ENCODE assay signal across 26 cellular contexts in the genomic region with DNA sequence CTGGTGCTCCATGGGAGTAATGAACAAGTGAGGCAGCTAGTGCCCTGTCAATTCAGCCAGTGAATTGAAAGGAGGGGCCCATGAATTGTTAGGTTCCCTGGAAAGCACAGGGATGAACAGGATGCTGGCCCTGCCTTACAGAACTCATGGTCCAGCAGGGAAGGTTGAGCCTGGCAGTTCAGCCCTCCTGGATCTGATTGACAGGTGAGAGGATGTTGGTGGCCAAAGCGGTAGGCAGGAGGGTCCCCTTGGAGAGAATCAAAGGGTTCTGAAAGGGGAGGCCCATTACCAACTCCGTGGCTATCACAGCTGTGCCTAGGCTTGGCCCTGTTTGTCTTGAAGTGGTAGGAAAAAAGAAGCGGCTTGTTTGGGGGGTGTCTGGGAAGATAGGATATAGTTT.
"Had no signal": no experiment of that assay in that cellular context is flagged by ENCODE, and none has a peak within 500 bp of the region (broad histone marks: within the 10 kb centered on the region; RNA-seq: fewer than 3 reads in every experiment).

No MANE protein-coding gene starts in this region.

- H3K4me2 ChIP-seq: hepatocyte had no signal

- H3K79me2 ChIP-seq: hepatocyte had no signal

- FAIRE-seq: endometrium, frontal cortex, kidney had no signal

- H3K4me3 Mint-ChIP-seq: dendritic cell treated with granulocyte-macrophage colony-stimulating factor and Interleukin-4, amounts not matched to agents 40 ng/mL and 50 ng/mL, for 4 days; effector memory CD8-positive, alpha-beta T cell; endodermal cell; immature natural killer cell; mesothelial cell of epicardium had no signal

- H3K4me3 ChIP-seq: colonic mucosa, gastroesophageal sphincter, hepatocyte, lower lobe of right lung, mucosa of descending colon had no signal

- H3K36me3 ChIP-seq: colonic mucosa, gastroesophageal sphincter, lower lobe of right lung had no signal

- H3K27ac ChIP-seq: colonic mucosa, epithelial cell of prostate, foreskin keratinocyte, gastroesophageal sphincter, hepatocyte, lower lobe of right lung had no signal

- DNase-seq: colonic mucosa; cortex of kidney; effector CD8-positive, alpha-beta T cell; effector memory CD8-positive, alpha-beta T cell; erythroblast; foreskin keratinocyte; hypothalamus; immature natural killer cell; kidney; kidney glomerular epithelial cell; left colon; left ventricle myocardium superior; lower lobe of right lung; mesenchymal stem cell; mucosa of descending colon; naive B cell had no signal

- H3K4me1 Mint-ChIP-seq: immature natural killer cell, naive B cell had no signal

- H3K9me3 ChIP-seq: colonic mucosa, gastroesophageal sphincter, lower lobe of right lung, mucosa of descending colon had no signal

- H3K9me3 Mint-ChIP-seq: dendritic cell treated with granulocyte-macrophage colony-stimulating factor and Interleukin-4, amounts not matched to agents 40 ng/mL and 50 ng/mL, for 4 days; effector memory CD8-positive, alpha-beta T cell; endodermal cell; immature natural killer cell; mesothelial cell of epicardium; naive B cell had no signal

- H3K36me3 Mint-ChIP-seq: immature natural killer cell, mesothelial cell of epicardium, naive B cell had no signal

- H3K4me1 ChIP-seq: colonic mucosa, foreskin keratinocyte, lower lobe of right lung had no signal

- H2AFZ ChIP-seq: hepatocyte had no signal

- H3K27ac Mint-ChIP-seq: dendritic cell treated with granulocyte-macrophage colony-stimulating factor and Interleukin-4, amounts not matched to agents 40 ng/mL and 50 ng/mL, for 4 days; effector memory CD8-positive, alpha-beta T cell; endodermal cell; immature natural killer cell; mesothelial cell of epicardium; naive B cell had no signal

- ATAC-seq: effector memory CD8-positive, alpha-beta T cell; esophagus mucosa; foreskin keratinocyte; gastroesophageal sphincter; left colon; left lobe of liver; lower lobe of right lung; mucosa of descending colon had no signal

- H3K27me3 ChIP-seq: colonic mucosa, hepatocyte had no signal
